11 cellular contexts compared by ENCODE assay signal in genomic region chr10:90138844-90139243, GRCh38.
DNase-seq lines count a peak whose midpoint lies in the region; ATAC-seq and TF ChIP-seq lines count a peak whose summit lies in the region.
"Had no signal": no experiment of that assay in that cellular context is flagged by ENCODE, and none has a peak within 500 bp of the region (broad histone marks: within the 10 kb centered on the region; RNA-seq: fewer than 3 reads in every experiment).

No MANE protein-coding gene starts in this region.

- H3K36me3 Mint-ChIP-seq in activated CD8-positive, alpha-beta memory T cell treated with anti-CD3 and anti-CD28 coated beads, Interleukin-2, amount 10 ng/mL, durations not matched to agents 7 days and 5 days: no peaks in the 10 kb centered on the region

- TF ChIP-seq CTCF in WI38 (IDR thresholded peaks at IDR 0.05; ENCODE audit: low read depth, low read length): 0 out of 2 replicates have a peak, but pooled peaks have one; percentile 5

- no peak overlapping the region for H3K27ac Mint-ChIP-seq in activated CD8-positive, alpha-beta memory T cell treated with anti-CD3 and anti-CD28 coated beads, Interleukin-2, amount 10 ng/mL, durations not matched to agents 7 days and 5 days
- H3K27ac Mint-ChIP-seq: stimulated activated naive B cell treated with anti-CD40 and anti-IgM and Interleukin-4, amounts not matched to agents 10 μg/mL and 1 μg/mL and 100 μg/mL, for 72 hours had no signal

- H3K4me3 Mint-ChIP-seq in activated CD8-positive, alpha-beta memory T cell treated with anti-CD3 and anti-CD28 coated beads, Interleukin-2, amount 10 ng/mL, durations not matched to agents 7 days and 5 days: no peak overlapping the region
- H3K4me3 Mint-ChIP-seq: stimulated activated naive B cell treated with anti-CD40 and anti-IgM and Interleukin-4, amounts not matched to agents 10 μg/mL and 1 μg/mL and 100 μg/mL, for 72 hours had no signal

- peaks cover 2% of the 10 kb centered on the region for H3K27me3 Mint-ChIP-seq in activated CD8-positive, alpha-beta memory T cell treated with anti-CD3 and anti-CD28 coated beads, Interleukin-2, amount 10 ng/mL, durations not matched to agents 7 days and 5 days
- H3K27me3 Mint-ChIP-seq: stimulated activated naive B cell treated with anti-CD40 and anti-IgM and Interleukin-4, amounts not matched to agents 10 μg/mL and 1 μg/mL and 100 μg/mL, for 72 hours had no signal

- H3K4me1 Mint-ChIP-seq in activated CD8-positive, alpha-beta memory T cell treated with anti-CD3 and anti-CD28 coated beads, Interleukin-2, amount 10 ng/mL, durations not matched to agents 7 days and 5 days: no peaks in the 10 kb centered on the region
- H3K4me1 Mint-ChIP-seq: stimulated activated naive B cell treated with anti-CD40 and anti-IgM and Interleukin-4, amounts not matched to agents 10 μg/mL and 1 μg/mL and 100 μg/mL, for 72 hours had no signal

- H3K4me3 ChIP-seq in WI38 (ENCODE audit: low read depth, low read length): no peak overlapping the region
- H3K4me3 ChIP-seq: coronary artery had no signal

- peak; percentile 13 for DNase-seq in DMS53 treated with DMSO at 0.1 percent for 48 hours (lab: John Stamatoyannopoulos, UW; ENCODE audit: unreplicated experiment)
- DNase-seq in HCEC 1CT: peak; percentile 9
- DNase-seq in iPS-NIHi7 (ENCODE audit: extremely low spot score): peak; percentile 23
- DNase-seq in activated CD8-positive, alpha-beta memory T cell treated with anti-CD3 and anti-CD28 coated beads, Interleukin-2, amount 10 ng/mL, durations not matched to agents 7 days and 5 days: no peak
- no peak for DNase-seq in HT-29 (ENCODE audit: low spot score)
- DNase-seq in ureter (ENCODE audit: low spot score): no peak
- DNase-seq in RKO (ENCODE audit: low spot score): no peak
- DNase-seq: left colon; stimulated activated naive B cell treated with anti-CD40 and anti-IgM and Interleukin-4, amounts not matched to agents 10 μg/mL and 1 μg/mL and 100 μg/mL, for 72 hours had no signal

- no peak for ATAC-seq in activated CD8-positive, alpha-beta memory T cell treated with anti-CD3 and anti-CD28 coated beads, Interleukin-2, amount 10 ng/mL, durations not matched to agents 7 days and 5 days
- ATAC-seq: left colon; stimulated activated naive B cell treated with anti-CD40 and anti-IgM and Interleukin-4, amounts not matched to agents 10 μg/mL and 1 μg/mL and 100 μg/mL, for 72 hours had no signal

- CTCF ChIA-PET in activated CD8-positive, alpha-beta memory T cell treated with anti-CD3 and anti-CD28 coated beads, Interleukin-2, amount 10 ng/mL, durations not matched to agents 7 days and 5 days (lab: Charles Lee): no interaction called here

- peaks cover 15% of the 10 kb centered on the region for H3K9me3 Mint-ChIP-seq in activated CD8-positive, alpha-beta memory T cell treated with anti-CD3 and anti-CD28 coated beads, Interleukin-2, amount 10 ng/mL, durations not matched to agents 7 days and 5 days (ENCODE audit: low read depth)

Comparison
In these comparisons a context has a peak if more than half of its experiments do, and no peak if none do; other contexts are left out.
1. DNase-seq: peak in DMS53 treated with DMSO at 0.1 percent for 48 hours (single experiment), HCEC 1CT (single experiment) and iPS-NIHi7 (single experiment); none in activated CD8-positive, alpha-beta memory T cell treated with anti-CD3 and anti-CD28 coated beads, Interleukin-2, amount 10 ng/mL, durations not matched to agents 7 days and 5 days (single experiment), HT-29 (single experiment), ureter (single experiment) and RKO (single experiment).